ENCODE assay signal across 11 cellular contexts in the genomic region with DNA sequence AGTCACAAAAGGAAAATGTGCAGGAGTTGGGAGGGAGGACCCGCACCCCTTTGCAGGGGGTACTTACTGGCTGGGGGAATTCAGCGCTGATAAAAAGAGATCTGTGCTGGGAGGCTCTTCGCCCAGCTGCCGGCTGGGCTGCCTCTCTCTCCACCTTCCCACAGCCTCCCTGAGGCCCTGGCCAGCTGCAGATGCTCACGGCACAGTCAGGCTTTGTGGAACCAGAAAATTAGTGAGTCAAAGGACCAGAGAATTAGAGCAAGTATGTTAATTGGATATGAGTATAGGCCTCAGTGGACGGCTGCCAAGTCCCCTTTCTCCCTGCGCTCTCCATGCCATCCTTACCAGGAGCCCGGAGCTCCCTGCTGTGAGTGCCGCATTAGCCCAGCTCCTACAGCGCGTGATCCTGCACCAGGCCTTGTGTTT.
DNase-seq lines count a peak whose midpoint lies in the region; ATAC-seq, FAIRE-seq and TF ChIP-seq lines count a peak whose summit lies in the region.
"Had no signal": no experiment of that assay in that cellular context is flagged by ENCODE, and none has a peak within 500 bp of the region (broad histone marks: within the 10 kb centered on the region; RNA-seq: fewer than 3 reads in every experiment).

No MANE protein-coding gene starts in this region.

- H3K4me3 ChIP-seq in A549 (no peak overlapping the region), adipocyte (ENCODE audit: low read length) (no peak overlapping the region), lung (no peak overlapping the region)

- H3K27me3 Mint-ChIP-seq in stimulated activated naive B cell treated with anti-CD40 and anti-IgM and Interleukin-4, amounts not matched to agents 10 μg/mL and 1 μg/mL and 100 μg/mL, for 72 hours, result peaks cover 20 to 44% of the 10 kb centered on the region in 2 donors

- TF ChIP-seq CTCF in A549 (IDR thresholded peaks at IDR 0.05) (no peak), lung (IDR thresholded peaks at IDR 0.05; ENCODE audit: control extremely low read depth, extremely low read depth) (no peak)

- TF ChIP-seq POLR2A in A549 (IDR thresholded peaks at IDR 0.05; ENCODE audit: low read length), result no peak

- H3K27me3 ChIP-seq in adipocyte (replicated peaks; ENCODE audit: control insufficient read depth, insufficient read depth, low read length), result no peaks in the 10 kb centered on the region
- no peaks in the 10 kb centered on the region for H3K27me3 ChIP-seq in lung (ENCODE audit: control insufficient read depth, insufficient read depth)

- H3K36me3 ChIP-seq in adipocyte (ENCODE audit: control insufficient read depth, insufficient read depth, low read length, severe bottlenecking), result no peaks in the 10 kb centered on the region
- no peaks in the 10 kb centered on the region for H3K36me3 ChIP-seq in lung (ENCODE audit: control insufficient read depth in 2 of 2, insufficient read depth in 2 of 2, low read length in 2 of 2)

- H3K36me3 Mint-ChIP-seq in stimulated activated naive B cell treated with anti-CD40 and anti-IgM and Interleukin-4, amounts not matched to agents 10 μg/mL and 1 μg/mL and 100 μg/mL, for 72 hours, result no peaks in the 10 kb centered on the region

- H3K4me3 Mint-ChIP-seq in stimulated activated naive B cell treated with anti-CD40 and anti-IgM and Interleukin-4, amounts not matched to agents 10 μg/mL and 1 μg/mL and 100 μg/mL, for 72 hours, result no peak overlapping the region
- H3K4me3 Mint-ChIP-seq: T-helper 1 cell treated with Interleukin-12 subunit alpha and Interleukin-12 subunit beta and Interleukin-4 antibody, amounts not matched to agents 30 μg/mL and 1 μg/mL, for 36 hours had no signal

- no peak for TF ChIP-seq EP300 in A549 (IDR thresholded peaks at IDR 0.05)

- 88% methylated on average over 11 of the region's 11 CpGs for WGBS in A549 (ENCODE audit: missing lambda C conversion rate)
- 78 to 87% methylated on average over 11 of the region's 11 CpGs for WGBS in lung, 2 donors

- no peak overlapping the region for H3K27ac Mint-ChIP-seq in stimulated activated naive B cell treated with anti-CD40 and anti-IgM and Interleukin-4, amounts not matched to agents 10 μg/mL and 1 μg/mL and 100 μg/mL, for 72 hours
- H3K27ac Mint-ChIP-seq: T-helper 1 cell treated with Interleukin-12 subunit alpha and Interleukin-12 subunit beta and Interleukin-4 antibody, amounts not matched to agents 30 μg/mL and 1 μg/mL, for 36 hours had no signal

- no peaks in the 10 kb centered on the region for H3K9me3 ChIP-seq in A549
- H3K9me3 ChIP-seq in adipocyte (ENCODE audit: control insufficient read depth, low read length), result no peaks in the 10 kb centered on the region
- no peaks in the 10 kb centered on the region for H3K9me3 ChIP-seq in lung (ENCODE audit: control insufficient read depth in 2 of 2, insufficient read depth in 1 of 2, low read length in 1 of 2)

- ATAC-seq in A549, result no peak
- no peak for ATAC-seq in lung (ENCODE audit: insufficient read depth, low FRiP score)
- no peak for ATAC-seq in GM21825 (IDR thresholded peaks at IDR 0.05; ENCODE audit: unreplicated experiment)
- no peak for ATAC-seq in GM21529 (IDR thresholded peaks at IDR 0.05; ENCODE audit: unreplicated experiment)
- ATAC-seq in stimulated activated naive B cell treated with anti-CD40 and anti-IgM and Interleukin-4, amounts not matched to agents 10 μg/mL and 1 μg/mL and 100 μg/mL, for 72 hours (replicated peaks), result no peak

- FAIRE-seq in A549 (lab: Jason Lieb, UNC), result no peak
- FAIRE-seq: islet of Langerhans had no signal

- no peaks in the 10 kb centered on the region for H3K9me3 Mint-ChIP-seq in stimulated activated naive B cell treated with anti-CD40 and anti-IgM and Interleukin-4, amounts not matched to agents 10 μg/mL and 1 μg/mL and 100 μg/mL, for 72 hours
- H3K9me3 Mint-ChIP-seq: T-helper 1 cell treated with Interleukin-12 subunit alpha and Interleukin-12 subunit beta and Interleukin-4 antibody, amounts not matched to agents 30 μg/mL and 1 μg/mL, for 36 hours had no signal

- peak overlapping the region; percentile 41; the same call in 2 of the 3 replicates for H3K4me2 ChIP-seq in A549

- peaks cover 17% of the 10 kb centered on the region for H3K4me1 ChIP-seq in A549
- H3K4me1 ChIP-seq in adipocyte (ENCODE audit: control insufficient read depth, insufficient read depth, low read length), result peaks cover 40% of the 10 kb centered on the region
- H3K4me1 ChIP-seq in lung (ENCODE audit: control insufficient read depth in 2 of 2, insufficient read depth in 2 of 2, low read length in 2 of 2), result no peaks in the 10 kb centered on the region

- H3K4me1 Mint-ChIP-seq in stimulated activated naive B cell treated with anti-CD40 and anti-IgM and Interleukin-4, amounts not matched to agents 10 μg/mL and 1 μg/mL and 100 μg/mL, for 72 hours, result no peaks in the 10 kb centered on the region

- no peak for TF ChIP-seq RAD21 in A549 (conservative IDR thresholded peaks at IDR 0.05 in 1 of 2, IDR thresholded peaks at IDR 0.05 in 1 of 2)

- DNase-seq in A549 (ENCODE audit: low read depth in 1 of 2, low spot score in 1 of 2) (no peak), NCI-H1436 treated with DMSO at 0.1 percent for 48 hours (lab: John Stamatoyannopoulos, UW) (peak; percentile 60), adipocyte (ENCODE audit: low read depth) (peak; percentile 25), lung (ENCODE audit: low spot score) (peak; percentile 39), occipital lobe (lab: John Stamatoyannopoulos, UW) (no peak)
- DNase-seq in stimulated activated naive B cell treated with anti-CD40 and anti-IgM and Interleukin-4, amounts not matched to agents 10 μg/mL and 1 μg/mL and 100 μg/mL, for 72 hours, result no peak
- DNase-seq: NCI-H2227 treated with DMSO at 0.1 percent for 48 hours had no signal

- peak overlapping the region; percentile 15 for H3K9ac ChIP-seq in adipocyte (ENCODE audit: low read length)

- POLR2A ChIA-PET in A549 (lab: Yijun Ruan, JAX), result no interaction called here

- H3K27ac ChIP-seq in A549 (peak overlapping the region; percentile 38 to 76; a peak in 4 of 6 replicates), lung (ENCODE audit: low read depth in 1 of 2, low read length in 1 of 2) (no peak overlapping the region)

- CTCF ChIA-PET in A549 (lab: Yijun Ruan, JAX), result interaction anchor here (0.8 to 0.9 kb wide), 2 partner anchors 54 to 180 kb away, joined by 3 read pairs; no protein-coding TSS in a partner anchor

TF ChIP-seq in A549, 52 proteins besides CTCF, POLR2A, EP300 and RAD21:
- TF ChIP-seq JUN (IDR thresholded peaks at IDR 0.05) (no peak), HOXA7 (CRISPR knock-in tag; IDR thresholded peaks at IDR 0.05) (no peak), MYC (IDR thresholded peaks at IDR 0.05; ENCODE audit: borderline replicate concordance, low read length) (no peak), CHD4 (IDR thresholded peaks at IDR 0.05; ENCODE audit: borderline replicate concordance) (no peak), EHMT2 (IDR thresholded peaks at IDR 0.05; ENCODE audit: low read depth) (no peak), CBX8 (IDR thresholded peaks at IDR 0.05) (no peak), POLR2AphosphoS2 (conservative IDR thresholded peaks at IDR 0.05; ENCODE audit: low read length) (no peak)
- TF ChIP-seq, protein P1, sequence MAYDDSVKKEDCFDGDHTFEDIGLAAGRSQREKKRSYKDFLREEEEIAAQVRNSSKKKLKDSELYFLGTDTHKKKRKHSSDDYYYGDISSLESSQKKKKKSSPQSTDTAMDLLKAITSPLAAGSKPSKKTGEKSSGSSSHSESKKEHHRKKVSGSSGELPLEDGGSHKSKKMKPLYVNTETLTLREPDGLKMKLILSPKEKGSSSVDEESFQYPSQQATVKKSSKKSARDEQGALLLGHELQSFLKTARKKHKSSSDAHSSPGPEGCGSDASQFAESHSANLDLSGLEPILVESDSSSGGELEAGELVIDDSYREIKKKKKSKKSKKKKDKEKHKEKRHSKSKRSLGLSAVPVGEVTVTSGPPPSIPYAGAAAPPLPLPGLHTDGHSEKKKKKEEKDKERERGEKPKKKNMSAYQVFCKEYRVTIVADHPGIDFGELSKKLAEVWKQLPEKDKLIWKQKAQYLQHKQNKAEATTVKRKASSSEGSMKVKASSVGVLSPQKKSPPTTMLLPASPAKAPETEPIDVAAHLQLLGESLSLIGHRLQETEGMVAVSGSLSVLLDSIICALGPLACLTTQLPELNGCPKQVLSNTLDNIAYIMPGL (CRISPR knock-in tag; IDR thresholded peaks at IDR 0.05; ENCODE audit: borderline replicate concordance), result no peak
- TF ChIP-seq, protein P2, sequence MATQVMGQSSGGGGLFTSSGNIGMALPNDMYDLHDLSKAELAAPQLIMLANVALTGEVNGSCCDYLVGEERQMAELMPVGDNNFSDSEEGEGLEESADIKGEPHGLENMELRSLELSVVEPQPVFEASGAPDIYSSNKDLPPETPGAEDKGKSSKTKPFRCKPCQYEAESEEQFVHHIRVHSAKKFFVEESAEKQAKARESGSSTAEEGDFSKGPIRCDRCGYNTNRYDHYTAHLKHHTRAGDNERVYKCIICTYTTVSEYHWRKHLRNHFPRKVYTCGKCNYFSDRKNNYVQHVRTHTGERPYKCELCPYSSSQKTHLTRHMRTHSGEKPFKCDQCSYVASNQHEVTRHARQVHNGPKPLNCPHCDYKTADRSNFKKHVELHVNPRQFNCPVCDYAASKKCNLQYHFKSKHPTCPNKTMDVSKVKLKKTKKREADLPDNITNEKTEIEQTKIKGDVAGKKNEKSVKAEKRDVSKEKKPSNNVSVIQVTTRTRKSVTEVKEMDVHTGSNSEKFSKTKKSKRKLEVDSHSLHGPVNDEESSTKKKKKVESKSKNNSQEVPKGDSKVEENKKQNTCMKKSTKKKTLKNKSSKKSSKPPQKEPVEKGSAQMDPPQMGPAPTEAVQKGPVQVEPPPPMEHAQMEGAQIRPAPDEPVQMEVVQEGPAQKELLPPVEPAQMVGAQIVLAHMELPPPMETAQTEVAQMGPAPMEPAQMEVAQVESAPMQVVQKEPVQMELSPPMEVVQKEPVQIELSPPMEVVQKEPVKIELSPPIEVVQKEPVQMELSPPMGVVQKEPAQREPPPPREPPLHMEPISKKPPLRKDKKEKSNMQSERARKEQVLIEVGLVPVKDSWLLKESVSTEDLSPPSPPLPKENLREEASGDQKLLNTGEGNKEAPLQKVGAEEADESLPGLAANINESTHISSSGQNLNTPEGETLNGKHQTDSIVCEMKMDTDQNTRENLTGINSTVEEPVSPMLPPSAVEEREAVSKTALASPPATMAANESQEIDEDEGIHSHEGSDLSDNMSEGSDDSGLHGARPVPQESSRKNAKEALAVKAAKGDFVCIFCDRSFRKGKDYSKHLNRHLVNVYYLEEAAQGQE (IDR thresholded peaks at IDR 0.05), result no peak

Comparison
In these comparisons a context has a peak if more than half of its experiments do, and no peak if none do; other contexts are left out.
1. DNase-seq: peak in NCI-H1436 treated with DMSO at 0.1 percent for 48 hours (single experiment), adipocyte (single experiment) and lung (single experiment); none in A549 (0 of 2), occipital lobe (single experiment) and stimulated activated naive B cell treated with anti-CD40 and anti-IgM and Interleukin-4, amounts not matched to agents 10 μg/mL and 1 μg/mL and 100 μg/mL, for 72 hours (single experiment).
2. H3K27ac ChIP-seq: peak in A549 (2 of 2); none in lung (0 of 2).